Comparison of ENCODE assay signal across 19 cellular contexts in genomic region chr10:118330295-118331076, GRCh38. TPM values are rescaled to one million over a fixed set of nuclear protein-coding genes. Genes with fewer than 3 reads are reported as not detected.
A peak's percentile ranks its signal among the peaks of the same experiment; 100 is the strongest.
DNase-seq lines count a peak whose midpoint lies in the region; ATAC-seq, FAIRE-seq and TF ChIP-seq lines count a peak whose summit lies in the region.
"Had no signal": no experiment of that assay in that cellular context is flagged by ENCODE, and none has a peak within 500 bp of the region (broad histone marks: within the 10 kb centered on the region; RNA-seq: fewer than 3 reads in every experiment).

No MANE protein-coding gene starts in this region.

- intact Hi-C loops in activated CD4-positive, alpha-beta T cell treated with anti-CD3 and anti-CD28 coated beads for 36 hours (cut with DNase I, micrococcal nuclease) = no loop called here
- intact Hi-C loops in activated CD4-positive, alpha-beta memory T cell treated with anti-CD3 and anti-CD28 coated beads for 36 hours (cut with micrococcal nuclease) = no loop called here
- intact Hi-C loops in endothelial cell of umbilical vein (cut with micrococcal nuclease) = no loop called here

- TF ChIP-seq POLR2A in GM12892 (IDR thresholded peaks at IDR 0.05; ENCODE audit: low read depth, low read length) = no peak
- no peak for TF ChIP-seq POLR2A in endothelial cell of umbilical vein (IDR thresholded peaks at IDR 0.05; ENCODE audit: low read depth, low read length)

- peak overlapping the region; percentile 78 for H3K27ac Mint-ChIP-seq in activated CD4-positive, alpha-beta T cell treated with anti-CD3 and anti-CD28 coated beads for 36 hours
- H3K27ac Mint-ChIP-seq in activated CD4-positive, alpha-beta memory T cell treated with anti-CD3 and anti-CD28 coated beads for 36 hours = peak overlapping the region; percentile 68
- peak overlapping the region in 1 of 10 donors; percentile 19 for H3K27ac Mint-ChIP-seq in naive thymus-derived CD8-positive, alpha-beta T cell
- H3K27ac Mint-ChIP-seq: CD14-positive monocyte had no signal

- no peak overlapping the region for H3K4me3 ChIP-seq in endothelial cell of umbilical vein (replicated peaks in 1 of 3; ENCODE audit: insufficient read depth in 1 of 3, low read depth in 1 of 3, low read length in 3 of 3)

- BruUV-seq in endothelial cell of umbilical vein (replicated peaks; lab: Mats Ljungman, UMichigan) = no TSS peak

- POLR2A ChIA-PET in activated CD4-positive, alpha-beta T cell treated with anti-CD3 and anti-CD28 coated beads for 36 hours (lab: Charles Lee) = no interaction called here
- POLR2A ChIA-PET in activated CD4-positive, alpha-beta memory T cell treated with anti-CD3 and anti-CD28 coated beads for 36 hours (lab: Charles Lee) = interaction anchor here (1.1 kb wide), 1 partner anchor 12 kb away, joined by 3 read pairs; the partner anchor contains the start of gene FAM204A
- POLR2A ChIA-PET in endothelial cell of umbilical vein (lab: Charles Lee) (no interaction called here), RWPE1 (lab: Yijun Ruan, JAX; ENCODE audit: low non-redundant PET) (no interaction called here)
- POLR2A ChIA-PET in naive thymus-derived CD8-positive, alpha-beta T cell (lab: Charles Lee) = interaction anchor here (1.4 kb wide), 1 partner anchor 11 kb away, joined by 4 read pairs; the partner anchor contains the start of gene FAM204A

- H3K4me1 ChIP-seq in endothelial cell of umbilical vein (ENCODE audit: control insufficient read depth, extremely low read depth, insufficient read depth, low read length) = no peaks in the 10 kb centered on the region

- peaks cover 5% of the 10 kb centered on the region for H3K79me2 ChIP-seq in endothelial cell of umbilical vein (ENCODE audit: control insufficient read depth, insufficient read depth, low read length)

- no peak overlapping the region for H2AFZ ChIP-seq in endothelial cell of umbilical vein (ENCODE audit: low read depth, low read length)

- no peaks in the 10 kb centered on the region for H3K9me1 ChIP-seq in endothelial cell of umbilical vein (replicated peaks; ENCODE audit: control insufficient read depth, extremely low read depth, insufficient read depth, low read length)

- no peak for DNase-seq in activated CD4-positive, alpha-beta T cell treated with anti-CD3 and anti-CD28 coated beads for 36 hours
- DNase-seq in activated CD4-positive, alpha-beta T cell treated with anti-CD3 and anti-CD28 coated beads for 4 hours = no peak
- DNase-seq in GM12892 (ENCODE audit: insufficient read length) = no peak
- DNase-seq in activated CD4-positive, alpha-beta memory T cell treated with anti-CD3 and anti-CD28 coated beads for 36 hours = no peak
- no peak for DNase-seq in endothelial cell of umbilical vein (ENCODE audit: low read depth, low spot score)
- no peak for DNase-seq in naive thymus-derived CD8-positive, alpha-beta T cell
- DNase-seq in RWPE1 (ENCODE audit: low spot score) = no peak
- no peak for DNase-seq in NCI-H146 (lab: John Stamatoyannopoulos, UW)
- DNase-seq: 8988T, DMS79, MV-4-11, NCI-H187, NCI-H2107, NCI-H2227 treated with DMSO at 0.1 percent for 48 hours, NCI-H510A treated with DMSO at 0.1 percent for 48 hours, NCI-H774 had no signal

- ATAC-seq in activated CD4-positive, alpha-beta T cell treated with anti-CD3 and anti-CD28 coated beads for 36 hours = peak; percentile 60
- ATAC-seq in naive thymus-derived CD8-positive, alpha-beta T cell = no peak

- FAIRE-seq in GM12892 (lab: Jason Lieb, UNC) (peak; percentile 24), endothelial cell of umbilical vein (lab: Jason Lieb, UNC) (no peak)
- FAIRE-seq: H1 had no signal

- no peak overlapping the region for H3K4me2 ChIP-seq in endothelial cell of umbilical vein (ENCODE audit: insufficient read depth, low read length)
- H3K4me2 ChIP-seq: KMS-11 had no signal

- H3K27me3 Mint-ChIP-seq in activated CD4-positive, alpha-beta T cell treated with anti-CD3 and anti-CD28 coated beads for 36 hours = no peaks in the 10 kb centered on the region
- H3K27me3 Mint-ChIP-seq in activated CD4-positive, alpha-beta memory T cell treated with anti-CD3 and anti-CD28 coated beads for 36 hours = no peaks in the 10 kb centered on the region
- H3K27me3 Mint-ChIP-seq in naive thymus-derived CD8-positive, alpha-beta T cell = no peaks in the 10 kb centered on the region

- no peak overlapping the region for H3K9ac ChIP-seq in endothelial cell of umbilical vein (replicated peaks; ENCODE audit: extremely low read depth, insufficient read depth, low read length)
- H3K9ac ChIP-seq: KMS-11 had no signal

- no peaks in the 10 kb centered on the region for H4K20me1 ChIP-seq in endothelial cell of umbilical vein (replicated peaks; ENCODE audit: control insufficient read depth, extremely low read depth, insufficient read depth, low read length)

- no peaks in the 10 kb centered on the region for H3K9me3 ChIP-seq in endothelial cell of umbilical vein (replicated peaks; ENCODE audit: control insufficient read depth, insufficient read depth, low read length)

- H3K36me3 ChIP-seq in endothelial cell of umbilical vein (ENCODE audit: control insufficient read depth in 2 of 2, extremely low read depth in 1 of 2, insufficient read depth in 2 of 2, low read length in 2 of 2) = peaks cover 12 to 27% of the 10 kb centered on the region in 2 experiments

- no peak overlapping the region for H3K4me3 Mint-ChIP-seq in activated CD4-positive, alpha-beta T cell treated with anti-CD3 and anti-CD28 coated beads for 36 hours
- H3K4me3 Mint-ChIP-seq in activated CD4-positive, alpha-beta memory T cell treated with anti-CD3 and anti-CD28 coated beads for 36 hours = no peak overlapping the region
- no peak overlapping the region for H3K4me3 Mint-ChIP-seq in naive thymus-derived CD8-positive, alpha-beta T cell
- H3K4me3 Mint-ChIP-seq: CD14-positive monocyte had no signal

- no peaks in the 10 kb centered on the region for H3K27me3 ChIP-seq in endothelial cell of umbilical vein (ENCODE audit: control insufficient read depth in 2 of 2, insufficient read depth in 2 of 2, low read length in 2 of 2)

- H3K9me3 Mint-ChIP-seq in activated CD4-positive, alpha-beta T cell treated with anti-CD3 and anti-CD28 coated beads for 36 hours (ENCODE audit: low read depth) = no peaks in the 10 kb centered on the region
- H3K9me3 Mint-ChIP-seq in activated CD4-positive, alpha-beta memory T cell treated with anti-CD3 and anti-CD28 coated beads for 36 hours = no peaks in the 10 kb centered on the region
- no peaks in the 10 kb centered on the region for H3K9me3 Mint-ChIP-seq in naive thymus-derived CD8-positive, alpha-beta T cell
- H3K9me3 Mint-ChIP-seq: CD14-positive monocyte had no signal

- H3K4me1 Mint-ChIP-seq in activated CD4-positive, alpha-beta T cell treated with anti-CD3 and anti-CD28 coated beads for 36 hours = peaks cover 12% of the 10 kb centered on the region
- H3K4me1 Mint-ChIP-seq in activated CD4-positive, alpha-beta memory T cell treated with anti-CD3 and anti-CD28 coated beads for 36 hours (ENCODE audit: low read depth) = peaks cover 22% of the 10 kb centered on the region
- peaks cover 8 to 11% (median 9%) of the 10 kb centered on the region in 4 donors for H3K4me1 Mint-ChIP-seq in naive thymus-derived CD8-positive, alpha-beta T cell

- H3K27ac ChIP-seq in endothelial cell of umbilical vein (ENCODE audit: insufficient read depth, low read depth, low read length) (no peak overlapping the region), RWPE1 (no peak overlapping the region)
- H3K27ac ChIP-seq: KMS-11 had no signal

- no peak for TF ChIP-seq CTCF in endothelial cell of umbilical vein (IDR thresholded peaks at IDR 0.05; ENCODE audit: extremely low read depth in 1 of 2, insufficient read depth in 1 of 2, low read depth in 1 of 2, low read length in 2 of 2)
- no peak for TF ChIP-seq CTCF in RWPE1 (conservative IDR thresholded peaks at IDR 0.05; ENCODE audit: low read depth)

- H3K36me3 Mint-ChIP-seq in activated CD4-positive, alpha-beta T cell treated with anti-CD3 and anti-CD28 coated beads for 36 hours (ENCODE audit: low read depth) = peaks cover 37% of the 10 kb centered on the region
- peaks cover 45% of the 10 kb centered on the region for H3K36me3 Mint-ChIP-seq in activated CD4-positive, alpha-beta memory T cell treated with anti-CD3 and anti-CD28 coated beads for 36 hours
- H3K36me3 Mint-ChIP-seq in naive thymus-derived CD8-positive, alpha-beta T cell = peaks cover 13 to 90% (median 16%) of the 10 kb centered on the region in 3 donors

- CTCF ChIA-PET in activated CD4-positive, alpha-beta T cell treated with anti-CD3 and anti-CD28 coated beads for 36 hours (lab: Charles Lee) = interaction anchor here (0.5 to 1.2 kb wide), 2 partner anchors 13 to 1279 kb away, joined by 3 read pairs; no protein-coding TSS in a partner anchor
- CTCF ChIA-PET in activated CD4-positive, alpha-beta memory T cell treated with anti-CD3 and anti-CD28 coated beads for 36 hours (lab: Charles Lee) = interaction anchor here (1.1 to 1.4 kb wide), 2 partner anchors 10 to 21 kb away, joined by 3 to 5 read pairs; no protein-coding TSS in a partner anchor
- CTCF ChIA-PET in endothelial cell of umbilical vein (lab: Charles Lee) = interaction anchor here (1.0 kb wide), 1 partner anchor 12 kb away, joined by 3 read pairs; no protein-coding TSS in a partner anchor
- CTCF ChIA-PET in RWPE1 (lab: Yijun Ruan, JAX) = no interaction called here

- dilution Hi-C loops in endothelial cell of umbilical vein (cut with MboI; ENCODE audit: extremely low pct_ligation_motif_present, low sequenced_read_pairs) = no loop called here

TF ChIP-seq in endothelial cell of umbilical vein, 7 proteins besides CTCF, POLR2A, EP300 and RAD21 (continues in another document):
- TF ChIP-seq JUN (IDR thresholded peaks at IDR 0.05; ENCODE audit: borderline replicate concordance, insufficient read depth, insufficient read length, low read depth) (no peak), EZH2 (IDR thresholded peaks at IDR 0.05; ENCODE audit: borderline replicate concordance, low read depth, low read length, severe bottlenecking) (no peak), GATA2 (IDR thresholded peaks at IDR 0.05; ENCODE audit: insufficient read depth, insufficient read length, low read depth, low read length) (peak; percentile 71)

RNA-seq across cellular contexts. Expression of gene FAM204A, which starts 11.6 kb away (rescaled TPM):
- total RNA-seq in activated CD4-positive, alpha-beta T cell treated with anti-CD3 and anti-CD28 coated beads for 36 hours = 10 to 100 TPM; 44.1 to 55.8 TPM
- 77.5 TPM for polyA plus RNA-seq in GM12892 (2012; ENCODE audit: missing spikeins)
- 10 to 100 TPM; 63.5 to 64.8 TPM for total RNA-seq in activated CD4-positive, alpha-beta memory T cell treated with anti-CD3 and anti-CD28 coated beads for 36 hours
- 68.7 and 73.7 TPM in 2 replicates for total RNA-seq in endothelial cell of umbilical vein
- 8.3 and 11.1 TPM in 2 replicates for polyA plus RNA-seq in endothelial cell of umbilical vein
- 20.5 and 26.5 TPM in 2 replicates for polyA plus RNA-seq in endothelial cell of umbilical vein (2011; cell fraction: cytosol; rRNA removed)
- 18.7 and 22.4 TPM in 2 replicates for polyA plus RNA-seq in endothelial cell of umbilical vein (2011; cell fraction: nucleus; rRNA removed)
- polyA plus RNA-seq in endothelial cell of umbilical vein (2012) = 61.7 and 69.2 TPM in 2 replicates
- polyA minus RNA-seq in endothelial cell of umbilical vein = 24.2 and 25.0 TPM in 2 replicates
- 10.5 TPM for polyA minus RNA-seq in endothelial cell of umbilical vein (2011; cell fraction: cytosol; rRNA and poly(A)+ RNA removed)
- polyA minus RNA-seq in endothelial cell of umbilical vein (2011; cell fraction: nucleus; rRNA and poly(A)+ RNA removed) = 29.8 and 37.6 TPM in 2 replicates
- total RNA-seq in naive thymus-derived CD8-positive, alpha-beta T cell = 10 to 100 TPM; 63.8 to 64.0 TPM
- 100 to 1,000 TPM in 2 of 3 donors, 10 to 100 TPM in 1; 86.4 to 152 (median 123) TPM for polyA plus RNA-seq in naive thymus-derived CD8-positive, alpha-beta T cell

Comparison
In these comparisons a context has a peak if more than half of its experiments do, and no peak if none do; other contexts are left out.
1. POLR2A ChIA-PET loops: an anchor here in activated CD4-positive, alpha-beta memory T cell treated with anti-CD3 and anti-CD28 coated beads for 36 hours (1.1 kb wide) and naive thymus-derived CD8-positive, alpha-beta T cell (1.4 kb wide); none called in activated CD4-positive, alpha-beta T cell treated with anti-CD3 and anti-CD28 coated beads for 36 hours, endothelial cell of umbilical vein and RWPE1.